8 cellular contexts compared by ENCODE assay signal in the genomic region with DNA sequence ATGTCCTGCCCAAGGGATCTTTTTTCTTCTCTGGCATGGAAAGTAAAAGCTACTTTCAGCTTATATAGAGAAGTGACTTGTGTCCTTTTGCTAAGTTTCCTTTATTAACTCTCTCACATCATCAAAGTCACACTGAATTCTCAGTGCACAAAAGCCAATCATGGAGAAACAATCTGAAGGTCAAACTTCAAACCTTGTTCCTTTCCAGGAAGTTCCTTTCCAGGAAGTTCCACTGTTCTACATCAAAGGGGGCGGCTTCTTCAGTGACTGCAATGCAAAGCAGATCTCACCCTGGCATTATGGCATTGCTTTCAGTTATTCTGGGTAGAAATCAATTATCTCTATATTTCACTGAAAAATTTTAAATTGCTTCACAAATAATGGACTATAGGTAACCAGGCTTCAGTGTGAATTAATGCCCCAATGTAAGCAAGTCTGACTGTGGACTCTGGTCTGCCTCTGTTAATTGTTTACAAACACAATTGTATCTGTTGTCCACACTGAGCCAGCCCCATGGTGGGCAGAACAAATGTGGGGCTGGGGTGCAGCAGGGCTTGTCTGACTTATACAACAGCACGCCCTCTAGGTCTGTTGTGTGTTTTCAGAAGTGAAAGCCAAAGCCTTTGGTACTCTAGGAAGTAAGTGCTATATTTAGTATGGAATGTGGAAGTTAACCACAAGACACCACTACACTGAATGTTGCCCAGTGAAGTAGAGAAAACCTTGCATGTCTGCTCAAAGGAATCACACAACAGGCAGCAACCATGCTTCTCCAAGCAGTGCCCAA.
DNase-seq lines count a peak whose midpoint lies in the region; ATAC-seq and TF ChIP-seq lines count a peak whose summit lies in the region.

No MANE protein-coding gene starts in this region.

- intact Hi-C loops in Panc1 (cut with micrococcal nuclease; ENCODE audit: unreplicated experiment): no loop called here

- CTCF ChIA-PET in Panc1 (lab: Charles Lee): no interaction called here

- H3K9me3 ChIP-seq in Panc1 (ENCODE audit: control insufficient read depth, insufficient read depth, low read depth, low read length) (no peaks in the 10 kb centered on the region), muscle layer of duodenum (ENCODE audit: control insufficient read depth in 1 of 2, low read length in 2 of 2) (no peaks in the 10 kb centered on the region)

- H3K27ac ChIP-seq in Panc1 (ENCODE audit: low read length) (no peak overlapping the region), muscle layer of duodenum (ENCODE audit: low read length) (peak overlapping the region; percentile 16)

- in situ Hi-C loops in Panc1 (cut with HindIII; ENCODE audit: low pct_unique_long_range_greater_than_20kb, low sequenced_read_pairs) (no loop called here), GM13977 (cut with MboI; ENCODE audit: low pct_unique_long_range_greater_than_20kb, low sequenced_read_pairs, unreplicated experiment) (no loop called here)

- peak; percentile 48 for ATAC-seq in Panc1
- no peak for ATAC-seq in HG03159 (IDR thresholded peaks at IDR 0.05; ENCODE audit: unreplicated experiment)

- H3K27me3 ChIP-seq in Panc1 (ENCODE audit: control insufficient read depth, insufficient read depth, low read length) (no peaks in the 10 kb centered on the region), muscle layer of duodenum (ENCODE audit: low read depth, low read length) (no peaks in the 10 kb centered on the region)

- peaks cover 5% of the 10 kb centered on the region for H3K27me3 Mint-ChIP-seq in endothelial cell (ENCODE audit: unreplicated experiment)

- TF ChIP-seq CTCF in Panc1 (IDR thresholded peaks at IDR 0.05) (no peak), endothelial cell (IDR thresholded peaks at IDR 0.05; ENCODE audit: unreplicated experiment) (no peak), GM13977 (IDR thresholded peaks at IDR 0.05; ENCODE audit: extremely low read depth, insufficient read depth, missing control alignments) (no peak)

- H3K4me1 ChIP-seq in Panc1 (ENCODE audit: control insufficient read depth, insufficient read depth, low read length) (peaks cover 9% of the 10 kb centered on the region), muscle layer of duodenum (ENCODE audit: control insufficient read depth in 1 of 2, insufficient read depth in 2 of 2, low read length in 2 of 2) (peaks cover 0 to 8% of the 10 kb centered on the region in 2 donors)

- no peaks in the 10 kb centered on the region; the same call in 1 of the 2 replicates for H3K36me3 ChIP-seq in Panc1 (ENCODE audit: control insufficient read depth, insufficient read depth, low read length)
- H3K36me3 ChIP-seq in muscle layer of duodenum (ENCODE audit: control insufficient read depth in 1 of 2, insufficient read depth in 2 of 2, low read length in 2 of 2): peaks cover 41 to 77% of the 10 kb centered on the region in 2 donors

- H3K4me1 Mint-ChIP-seq in endothelial cell (ENCODE audit: unreplicated experiment): peaks cover 33% of the 10 kb centered on the region

- peaks cover 39% of the 10 kb centered on the region for H3K36me3 Mint-ChIP-seq in endothelial cell (ENCODE audit: low read depth, unreplicated experiment)

- H3K27ac Mint-ChIP-seq in endothelial cell (ENCODE audit: unreplicated experiment): peak overlapping the region; percentile 74

- H3K4me3 ChIP-seq in Panc1 (ENCODE audit: low read depth in 2 of 2, low read length in 2 of 2): no peak overlapping the region
- H3K4me3 ChIP-seq in muscle layer of duodenum (ENCODE audit: low read depth in 1 of 2, low read length in 2 of 2): no peak overlapping the region

- H3K4me3 Mint-ChIP-seq in endothelial cell (ENCODE audit: unreplicated experiment): no peak overlapping the region

- DNase-seq in Daoy (ENCODE audit: low read depth) (peak; percentile 23), Panc1 (ENCODE audit: low read depth, low spot score) (no peak), endothelial cell (ENCODE audit: low spot score) (no peak), GM13977 (ENCODE audit: low spot score) (no peak), NCI-H524 (lab: John Stamatoyannopoulos, UW) (no peak)
- DNase-seq in effector CD4-positive, alpha-beta T cell: no peak

- H3K9me3 Mint-ChIP-seq in endothelial cell (ENCODE audit: unreplicated experiment): no peaks in the 10 kb centered on the region

- no TSS peak for BruUV-seq in Panc1 (replicated peaks; lab: Mats Ljungman, UMichigan)

- POLR2A ChIA-PET in Panc1 (lab: Charles Lee): no interaction called here
